24 cellular contexts compared by ENCODE assay signal in genomic region chr16:70444249-70445063, GRCh38. TPM values are rescaled to one million over a fixed set of nuclear protein-coding genes. Genes with fewer than 3 reads are reported as not detected.
DNase-seq lines count a peak whose midpoint lies in the region; ATAC-seq and TF ChIP-seq lines count a peak whose summit lies in the region.
"Had no signal": no experiment of that assay in that cellular context is flagged by ENCODE, and none has a peak within 500 bp of the region (broad histone marks: within the 10 kb centered on the region; RNA-seq: fewer than 3 reads in every experiment).

No MANE protein-coding gene starts in this region.

- CTCF ChIA-PET in Calu3 (lab: Charles Lee) = no interaction called here

- H3K27me3 ChIP-seq in body of pancreas = no peaks in the 10 kb centered on the region
- H3K27me3 ChIP-seq: ascending aorta, foreskin keratinocyte, tibial nerve had no signal

- H3K9me3 ChIP-seq in body of pancreas = no peaks in the 10 kb centered on the region
- H3K9me3 ChIP-seq: ascending aorta, tibial nerve had no signal

- no peaks in the 10 kb centered on the region for H3K9me3 Mint-ChIP-seq in nephron
- H3K9me3 Mint-ChIP-seq in naive thymus-derived CD8-positive, alpha-beta T cell = no peaks in the 10 kb centered on the region
- H3K9me3 Mint-ChIP-seq in Calu3 (ENCODE audit: low read depth, unreplicated experiment) = no peaks in the 10 kb centered on the region
- H3K9me3 Mint-ChIP-seq: activated naive CD4-positive, alpha-beta T cell treated with anti-CD3 and anti-CD28 coated beads, Interleukin-2, amount 10 ng/mL, durations not matched to agents 7 days and 5 days; activated T-cell treated with anti-CD3 and anti-CD28 coated beads, Interleukin-2, amount 50 U/mL, for 72 hours; stimulated activated naive CD8-positive, alpha-beta T cell treated with anti-CD3 and anti-CD28 coated beads, Interleukin-15, amount 100 ng/mL, for 72 hours had no signal

- DNase-seq in AG10803 (ENCODE audit: low read depth) (peak; percentile 53), NOMO-1 treated with dmso at 0.1 percent for 144 hours (lab: John Stamatoyannopoulos, UW; ENCODE audit: unreplicated experiment) (peak; percentile 23), body of pancreas (no peak), SW480 (ENCODE audit: low spot score) (no peak), Calu3 (no peak), NCI-H510A treated with DMSO at 0.1 percent for 48 hours (lab: John Stamatoyannopoulos, UW) (no peak)
- DNase-seq in naive thymus-derived CD8-positive, alpha-beta T cell = no peak
- DNase-seq: activated CD4-positive, alpha-beta T cell treated with anti-CD3 and anti-CD28 coated beads for 48 hours; activated naive CD4-positive, alpha-beta T cell treated with anti-CD3 and anti-CD28 coated beads, Interleukin-2, amount 10 ng/mL, durations not matched to agents 7 days and 5 days; activated T-cell treated with anti-CD3 and anti-CD28 coated beads, Interleukin-2, amount 50 U/mL, for 72 hours; central memory CD4-positive, alpha-beta T cell; foreskin keratinocyte; GOT3; hippocampal formation; left ventricle myocardium superior; MV-4-11; NCI-H1694 treated with DMSO at 0.1 percent for 48 hours; NCI-H526 treated with DMSO at 0.1 percent for 48 hours; SHP77; stimulated activated naive CD8-positive, alpha-beta T cell treated with anti-CD3 and anti-CD28 coated beads, Interleukin-15, amount 100 ng/mL, for 72 hours had no signal

- POLR2A ChIA-PET in naive thymus-derived CD8-positive, alpha-beta T cell (lab: Charles Lee) = interaction anchor here (0.8 kb wide), 1 partner anchor 14 kb away, joined by 3 read pairs; no protein-coding TSS in a partner anchor

- no peak for TF ChIP-seq CTCF in AG10803 (conservative IDR thresholded peaks at IDR 0.05; ENCODE audit: low read length)
- no peak for TF ChIP-seq CTCF in body of pancreas (IDR thresholded peaks at IDR 0.05)
- no peak for TF ChIP-seq CTCF in nephron (IDR thresholded peaks at IDR 0.05; ENCODE audit: unreplicated experiment in 3 of 3)
- TF ChIP-seq CTCF in Calu3 (IDR thresholded peaks at IDR 0.05; ENCODE audit: unreplicated experiment) = no peak

- BruUV-seq in Calu3 (replicated peaks; lab: Mats Ljungman, UMichigan) = no TSS peak

- H3K27ac Mint-ChIP-seq in nephron (peak overlapping the region; percentile 39 to 73 (median 65)), Calu3 (ENCODE audit: unreplicated experiment) (no peak overlapping the region)
- H3K27ac Mint-ChIP-seq in naive thymus-derived CD8-positive, alpha-beta T cell = no peak overlapping the region
- H3K27ac Mint-ChIP-seq: activated naive CD4-positive, alpha-beta T cell treated with anti-CD3 and anti-CD28 coated beads, Interleukin-2, amount 10 ng/mL, durations not matched to agents 7 days and 5 days; activated T-cell treated with anti-CD3 and anti-CD28 coated beads, Interleukin-2, amount 50 U/mL, for 72 hours had no signal

- H3K36me3 ChIP-seq in body of pancreas (replicated peaks in 1 of 2; ENCODE audit: insufficient read depth in 1 of 2, low read depth in 2 of 2) = no peaks in the 10 kb centered on the region
- H3K36me3 ChIP-seq: ascending aorta, tibial nerve had no signal

- peaks cover 9% of the 10 kb centered on the region for H3K4me1 ChIP-seq in body of pancreas
- H3K4me1 ChIP-seq: foreskin keratinocyte had no signal

- 62 to 63% methylated on average over 4 of the region's 4 CpGs for WGBS in body of pancreas, 2 donors

- H3K4me1 Mint-ChIP-seq in nephron = no peaks in the 10 kb centered on the region
- H3K4me1 Mint-ChIP-seq in naive thymus-derived CD8-positive, alpha-beta T cell = peaks cover 0 to 8% (median 5%) of the 10 kb centered on the region in 4 donors
- H3K4me1 Mint-ChIP-seq in Calu3 (ENCODE audit: low read depth, unreplicated experiment) = peaks cover 8% of the 10 kb centered on the region

- intact Hi-C loops in body of pancreas (cut with DNase I) (no loop called here), Calu3 (cut with micrococcal nuclease; ENCODE audit: unreplicated experiment) (loop anchor here (5.0 kb wide), 1 partner anchor 62 kb away; no protein-coding TSS in a partner anchor)

- H3K4me3 Mint-ChIP-seq in nephron (no peak overlapping the region), Calu3 (ENCODE audit: low read depth, unreplicated experiment) (no peak overlapping the region)
- no peak overlapping the region for H3K4me3 Mint-ChIP-seq in naive thymus-derived CD8-positive, alpha-beta T cell
- H3K4me3 Mint-ChIP-seq: activated naive CD4-positive, alpha-beta T cell treated with anti-CD3 and anti-CD28 coated beads, Interleukin-2, amount 10 ng/mL, durations not matched to agents 7 days and 5 days; activated T-cell treated with anti-CD3 and anti-CD28 coated beads, Interleukin-2, amount 50 U/mL, for 72 hours; stimulated activated naive CD8-positive, alpha-beta T cell treated with anti-CD3 and anti-CD28 coated beads, Interleukin-15, amount 100 ng/mL, for 72 hours had no signal

- H3K36me3 Mint-ChIP-seq in nephron (ENCODE audit: low read depth) (no peaks in the 10 kb centered on the region), Calu3 (ENCODE audit: insufficient read depth, unreplicated experiment) (peaks cover 4% of the 10 kb centered on the region)
- no peaks in the 10 kb centered on the region for H3K36me3 Mint-ChIP-seq in naive thymus-derived CD8-positive, alpha-beta T cell
- H3K36me3 Mint-ChIP-seq: activated naive CD4-positive, alpha-beta T cell treated with anti-CD3 and anti-CD28 coated beads, Interleukin-2, amount 10 ng/mL, durations not matched to agents 7 days and 5 days had no signal

- H3K27ac ChIP-seq in body of pancreas = peak overlapping the region in 1 of 4 donors; percentile 28
- H3K27ac ChIP-seq: ascending aorta, foreskin keratinocyte, HL-60 had no signal

- ATAC-seq in body of pancreas = peak; percentile 73
- ATAC-seq in naive thymus-derived CD8-positive, alpha-beta T cell = no peak
- ATAC-seq: activated T-cell treated with anti-CD3 and anti-CD28 coated beads, Interleukin-2, amount 50 U/mL, for 72 hours; foreskin keratinocyte; left ventricle myocardium superior; stimulated activated naive CD8-positive, alpha-beta T cell treated with anti-CD3 and anti-CD28 coated beads, Interleukin-15, amount 100 ng/mL, for 72 hours had no signal

- H3K4me3 ChIP-seq in AG10803 (ENCODE audit: low read length) (no peak overlapping the region), body of pancreas (no peak overlapping the region)
- H3K4me3 ChIP-seq: ascending aorta, tibial nerve had no signal

- TF ChIP-seq POLR2A in body of pancreas (IDR thresholded peaks at IDR 0.05) = no peak

- H3K27me3 Mint-ChIP-seq in nephron (ENCODE audit: low read depth) = no peaks in the 10 kb centered on the region
- H3K27me3 Mint-ChIP-seq in naive thymus-derived CD8-positive, alpha-beta T cell = no peaks in the 10 kb centered on the region
- H3K27me3 Mint-ChIP-seq in Calu3 (ENCODE audit: unreplicated experiment) = no peaks in the 10 kb centered on the region
- H3K27me3 Mint-ChIP-seq: stimulated activated naive CD8-positive, alpha-beta T cell treated with anti-CD3 and anti-CD28 coated beads, Interleukin-15, amount 100 ng/mL, for 72 hours had no signal

RNA-seq across cellular contexts. Expression of gene ST3GAL2, which starts 5.6 kb away (rescaled TPM):
- total RNA-seq in body of pancreas = 10 to 100 TPM in 1 of 2 donors, 1 to 10 TPM in 1; 9.1 to 11.2 TPM
- 10 to 100 TPM; 30.5 to 31.9 TPM for total RNA-seq in naive thymus-derived CD8-positive, alpha-beta T cell
- 10 to 100 TPM; 14.6 to 23.4 (median 16.5) TPM for polyA plus RNA-seq in naive thymus-derived CD8-positive, alpha-beta T cell
- 9.7 and 10.0 TPM in 2 replicates for total RNA-seq in Calu3 (2022)

RNA-seq across cellular contexts. Expression of gene FCSK, which starts 9.9 kb away (rescaled TPM):
- total RNA-seq in body of pancreas (10 to 100 TPM; 15.0 to 28.3 TPM), Calu3 (2022) (27.6 and 29.1 TPM in 2 replicates)
- total RNA-seq in naive thymus-derived CD8-positive, alpha-beta T cell = 10 to 100 TPM; 35.2 to 39.7 TPM
- 1 to 10 TPM; 4.5 to 9.6 (median 9.3) TPM for polyA plus RNA-seq in naive thymus-derived CD8-positive, alpha-beta T cell

Comparison
In these comparisons a context has a peak if more than half of its experiments do, and no peak if none do; other contexts are left out.
1. DNase-seq: peak in AG10803 (single experiment) and NOMO-1 treated with dmso at 0.1 percent for 144 hours (single experiment); none in body of pancreas (0 of 4), naive thymus-derived CD8-positive, alpha-beta T cell (0 of 10), SW480 (single experiment), Calu3 (single experiment) and NCI-H510A treated with DMSO at 0.1 percent for 48 hours (single experiment).
2. H3K27ac Mint-ChIP-seq: peak in nephron (3 of 3); none in naive thymus-derived CD8-positive, alpha-beta T cell (0 of 10) and Calu3 (single experiment).